Comparison of ENCODE assay signal across 1 cellular context in the genomic region with DNA sequence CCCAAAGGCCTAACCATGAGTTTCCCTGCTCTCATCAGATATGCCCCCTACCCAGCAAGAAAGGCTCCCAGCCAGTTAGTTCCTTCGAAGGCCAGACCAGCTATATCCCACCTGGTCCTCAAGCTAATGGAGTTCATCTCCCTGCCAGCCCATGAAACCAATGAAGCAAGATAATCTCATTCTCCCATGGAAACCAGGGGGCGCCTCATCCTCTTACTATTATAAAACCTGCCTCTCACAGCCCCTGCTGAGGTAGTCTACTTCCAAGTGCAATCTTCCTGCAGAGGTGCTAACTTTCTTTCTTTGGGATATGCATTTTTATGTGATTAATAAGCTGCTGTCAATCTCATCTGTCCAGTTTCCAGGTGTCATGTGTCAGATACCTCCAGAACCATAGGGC.
TF ChIP-seq lines count a peak whose summit lies in the region.

No MANE protein-coding gene starts in this region.

TF ChIP-seq in H1, 55 proteins besides CTCF, POLR2A, EP300 and RAD21 (continued from another document):
- no peak for TF ChIP-seq BCL11A (IDR thresholded peaks at IDR 0.05; ENCODE audit: low read depth in 2 of 2, low read length in 2 of 2)
- TF ChIP-seq ATF2 (IDR thresholded peaks at IDR 0.05; ENCODE audit: low read length): no peak
- no peak for TF ChIP-seq MAFK (IDR thresholded peaks at IDR 0.05; ENCODE audit: low read depth, low read length)
- TF ChIP-seq FOSL1 (IDR thresholded peaks at IDR 0.05; ENCODE audit: insufficient read depth, low read depth, low read length): no peak
TF ChIP-seq in H1: peak in this region for 0.
